Comparison of ENCODE assay signal across 20 cellular contexts in the genomic region with DNA sequence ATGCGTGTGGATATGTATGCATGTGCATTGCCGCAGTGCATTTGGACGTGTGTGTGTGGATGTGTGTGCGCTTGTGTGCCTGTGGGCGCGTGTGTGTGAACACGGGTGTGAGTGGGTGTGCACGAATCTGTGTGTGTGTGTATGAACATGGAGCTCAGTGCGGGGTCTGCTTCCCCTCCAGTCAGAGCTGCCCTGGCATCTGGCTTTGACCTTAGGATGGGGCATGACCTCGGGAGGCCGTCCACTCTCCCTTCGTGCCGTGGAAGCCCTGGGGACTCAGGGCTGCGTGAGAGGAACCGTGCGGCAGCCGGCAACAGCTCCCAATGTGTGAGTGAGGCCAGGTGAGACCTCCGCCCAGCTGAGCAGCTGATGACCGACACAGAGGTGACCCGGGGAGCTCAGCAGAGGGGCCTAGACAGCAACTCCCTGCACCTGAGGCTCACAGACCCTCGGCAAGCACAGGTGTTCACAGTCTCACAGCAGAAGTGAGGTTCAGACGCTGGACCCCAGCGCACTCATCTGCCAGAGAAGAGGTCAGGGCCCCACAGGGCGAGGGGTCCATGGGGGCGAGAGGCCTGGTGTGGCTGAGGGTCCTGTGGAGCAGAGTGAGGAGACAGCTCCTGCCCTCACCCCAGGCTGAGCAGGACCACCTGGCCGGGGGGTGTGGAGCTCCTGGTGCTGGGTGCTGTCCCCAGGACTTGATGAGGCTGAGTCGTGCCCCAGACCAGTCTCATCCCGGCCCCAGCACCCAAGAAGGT. TPM values are rescaled to one million over a fixed set of nuclear protein-coding genes. Genes with fewer than 3 reads are reported as not detected.
DNase-seq lines count a peak whose midpoint lies in the region; ATAC-seq and TF ChIP-seq lines count a peak whose summit lies in the region.
"Had no signal": no experiment of that assay in that cellular context is flagged by ENCODE, and none has a peak within 500 bp of the region (broad histone marks: within the 10 kb centered on the region; RNA-seq: fewer than 3 reads in every experiment).

No MANE protein-coding gene starts in this region.

- peaks cover 9% of the 10 kb centered on the region for H3K27me3 Mint-ChIP-seq in endothelial cell (ENCODE audit: unreplicated experiment)
- peaks cover 45% of the 10 kb centered on the region for H3K27me3 Mint-ChIP-seq in neural progenitor cell (ENCODE audit: insufficient read depth, low read depth)

- H3K36me3 ChIP-seq in right atrium auricular region: no peaks in the 10 kb centered on the region
- no peaks in the 10 kb centered on the region for H3K36me3 ChIP-seq in NT2/D1 (ENCODE audit: insufficient read depth, insufficient read length, low read length)
- no peaks in the 10 kb centered on the region for H3K36me3 ChIP-seq in neural progenitor cell

- H3K27me3 ChIP-seq in right atrium auricular region: no peaks in the 10 kb centered on the region
- H3K27me3 ChIP-seq in NT2/D1 (ENCODE audit: insufficient read depth, insufficient read length): peaks cover 82% of the 10 kb centered on the region
- H3K27me3 ChIP-seq in neural progenitor cell: peaks cover 48% of the 10 kb centered on the region

- intact Hi-C loops in Right ventricle myocardium inferior (cut with DNase I): no loop called here

- H3K4me2 ChIP-seq in neural progenitor cell: peak overlapping the region; percentile 28
- H3K4me2 ChIP-seq: KMS-11 had no signal

- no peak for TF ChIP-seq CTCF in right atrium auricular region (IDR thresholded peaks at IDR 0.05)
- TF ChIP-seq CTCF in endothelial cell (IDR thresholded peaks at IDR 0.05; ENCODE audit: unreplicated experiment): no peak
- TF ChIP-seq CTCF in neural progenitor cell (IDR thresholded peaks at IDR 0.05): no peak

- peaks cover 20% of the 10 kb centered on the region for H3F3A ChIP-seq in neural progenitor cell (ENCODE audit: low read depth)

- H3K27ac Mint-ChIP-seq in endothelial cell (ENCODE audit: unreplicated experiment): peak overlapping the region; percentile 2
- H3K27ac Mint-ChIP-seq in neural progenitor cell: peak overlapping the region; percentile 17

- DNase-seq in Right ventricle myocardium inferior (ENCODE audit: missing footprints): peak; percentile 46
- no peak for DNase-seq in right atrium auricular region (ENCODE audit: low spot score)
- no peak for DNase-seq in NT2/D1 (ENCODE audit: low read depth, low spot score)
- DNase-seq in endothelial cell (ENCODE audit: low spot score): no peak
- no peak for DNase-seq in neural progenitor cell (ENCODE audit: low spot score)
- no peak for DNase-seq in activated naive CD4-positive, alpha-beta T cell (lab: John Stamatoyannopoulos, UW)
- no peak for DNase-seq in AG08395 (ENCODE audit: low spot score)
- DNase-seq: 8988T, AML-193, DMS79, HCEC 1CT, NCI-H1105 treated with DMSO at 0.1 percent for 48 hours, NCI-H2029 treated with DMSO at 0.1 percent for 48 hours, NCI-H2171, NCI-H524 treated with DMSO at 0.1 percent for 48 hours, NCI-H82, OCI-M1 had no signal

- H3K9me3 ChIP-seq in right atrium auricular region (no peaks in the 10 kb centered on the region), NT2/D1 (ENCODE audit: insufficient read depth, low read length) (0 out of 2 replicates have a peak, but pooled peaks cover 5% of the 10 kb centered on the region), neural progenitor cell (ENCODE audit: low read depth) (no peaks in the 10 kb centered on the region)

- H3K4me1 ChIP-seq in right atrium auricular region (no peaks in the 10 kb centered on the region), NT2/D1 (ENCODE audit: insufficient read depth, insufficient read length) (peaks cover 21% of the 10 kb centered on the region), neural progenitor cell (peaks cover 17% of the 10 kb centered on the region)

- H2AFZ ChIP-seq in neural progenitor cell (replicated peaks): no peak overlapping the region

- H3K4me1 Mint-ChIP-seq in endothelial cell (ENCODE audit: unreplicated experiment) (no peaks in the 10 kb centered on the region), neural progenitor cell (peaks cover 25% of the 10 kb centered on the region)
- H3K4me1 Mint-ChIP-seq: CD14-positive monocyte had no signal

- no peaks in the 10 kb centered on the region for H3K79me2 ChIP-seq in neural progenitor cell (ENCODE audit: low read depth)

- H3K36me3 Mint-ChIP-seq in endothelial cell (ENCODE audit: low read depth, unreplicated experiment) (peaks cover 10% of the 10 kb centered on the region), neural progenitor cell (no peaks in the 10 kb centered on the region)
- H3K36me3 Mint-ChIP-seq: CD14-positive monocyte had no signal

- H3K4me3 Mint-ChIP-seq in endothelial cell (ENCODE audit: unreplicated experiment): peak overlapping the region; percentile 66
- peak overlapping the region; percentile 57 for H3K4me3 Mint-ChIP-seq in neural progenitor cell

- H3K9me3 Mint-ChIP-seq in endothelial cell (ENCODE audit: unreplicated experiment) (no peaks in the 10 kb centered on the region), neural progenitor cell (peaks cover 11% of the 10 kb centered on the region)

- H3K27ac ChIP-seq in right atrium auricular region (no peak overlapping the region), neural progenitor cell (no peak overlapping the region)
- H3K27ac ChIP-seq: KMS-11 had no signal

- ATAC-seq in Right ventricle myocardium inferior (no peak), GM21360 (IDR thresholded peaks at IDR 0.05; ENCODE audit: unreplicated experiment) (no peak)

- H3K4me3 ChIP-seq in right atrium auricular region (no peak overlapping the region), NT2/D1 (ENCODE audit: insufficient read length, low read depth) (no peak overlapping the region), neural progenitor cell (no peak overlapping the region)

- H3K9ac ChIP-seq in NT2/D1 (ENCODE audit: insufficient read length, low read depth) (peak overlapping the region; percentile 26), neural progenitor cell (no peak overlapping the region)
- H3K9ac ChIP-seq: KMS-11 had no signal

- H4K20me1 ChIP-seq in neural progenitor cell (ENCODE audit: low read depth): no peaks in the 10 kb centered on the region

RNA-seq across cellular contexts. Expression of gene FBRSL1, which starts 33.6 kb away (rescaled TPM):
- 51.9 TPM for total RNA-seq in Right ventricle myocardium inferior
- 10 to 100 TPM; 19.3 to 20.4 TPM for total RNA-seq in right atrium auricular region
- 38.4 TPM for total RNA-seq in endothelial cell (ENCODE audit: unreplicated experiment)
- total RNA-seq in neural progenitor cell (ENCODE audit: low replicate concordance): 7.4 and 30.6 TPM in 2 replicates
